In the genomic region with DNA sequence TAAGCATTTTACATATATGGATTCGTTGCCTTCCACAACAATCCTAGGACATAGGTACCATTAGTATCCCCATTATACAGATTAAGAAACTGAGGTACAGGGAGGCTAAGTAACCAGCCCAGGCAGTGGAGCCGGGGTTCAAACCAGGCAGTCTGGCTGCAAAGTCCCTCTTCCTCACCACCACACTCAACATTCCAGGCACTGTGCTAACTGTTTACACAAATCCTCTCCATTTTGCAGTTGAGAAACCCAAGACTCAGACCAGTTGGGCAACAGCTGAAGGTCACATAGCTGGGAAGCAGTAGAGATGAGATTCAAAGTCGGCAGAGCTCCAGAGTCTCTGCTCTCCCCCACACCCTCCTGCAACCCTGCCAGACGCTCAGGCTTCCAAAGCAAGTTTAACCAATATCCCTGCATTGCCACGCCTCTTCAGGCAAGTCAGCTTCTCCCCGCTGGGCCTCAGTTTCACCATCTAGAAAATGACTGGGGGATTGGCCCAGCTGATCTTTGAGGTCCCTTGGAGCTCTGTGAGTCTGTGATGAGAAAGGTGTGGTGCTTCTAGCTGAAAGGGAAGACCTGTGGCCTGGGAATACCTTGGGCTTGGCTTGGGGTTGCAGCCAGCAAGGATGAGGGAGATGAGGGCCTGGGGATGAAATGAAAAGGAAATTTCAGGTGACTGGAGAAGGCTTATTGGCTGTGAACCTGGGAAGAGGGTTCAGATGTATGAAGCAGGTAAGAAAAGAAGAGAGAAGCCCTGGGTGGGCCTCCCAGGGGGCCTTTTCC, we compare ENCODE assay signal across 1 cellular context.
TF ChIP-seq lines count a peak whose summit lies in the region.

No MANE protein-coding gene starts in this region.

TF ChIP-seq in K562, 482 proteins besides CTCF, POLR2A, EP300 and RAD21 (continues in another document):
- TF ChIP-seq FOXK2 (conservative IDR thresholded peaks at IDR 0.05 in 1 of 2, IDR thresholded peaks at IDR 0.05 in 1 of 2; ENCODE audit: low read depth in 2 of 2): no peak
- no peak for TF ChIP-seq MAFF (IDR thresholded peaks at IDR 0.05; ENCODE audit: low read length)
- no peak for TF ChIP-seq ZNF76 (CRISPR knock-in tag; IDR thresholded peaks at IDR 0.05; ENCODE audit: borderline replicate concordance)
- no peak for TF ChIP-seq MAFG (tag; conservative IDR thresholded peaks at IDR 0.05)
- no peak for TF ChIP-seq ZNF717 (CRISPR knock-in tag; IDR thresholded peaks at IDR 0.05)
- TF ChIP-seq HDAC2 (IDR thresholded peaks at IDR 0.05): peak; percentile 62; the same call in 1 of the 2 replicates
- no peak for TF ChIP-seq ZNF57 (CRISPR knock-in tag; IDR thresholded peaks at IDR 0.05)
- TF ChIP-seq BHLHE40 (IDR thresholded peaks at IDR 0.05; ENCODE audit: low read length): no peak
- peak in 1 of 2 experiments; percentile 65; a peak in 2 of 4 replicates for TF ChIP-seq RCOR1 (IDR thresholded peaks at IDR 0.05; ENCODE audit: borderline replicate concordance in 1 of 2, low read depth in 2 of 2, low read length in 2 of 2)
- peak; percentile 67 to 76 for TF ChIP-seq KDM1A (IDR thresholded peaks at IDR 0.05)
- TF ChIP-seq KDM5B (IDR thresholded peaks at IDR 0.05; ENCODE audit: insufficient replicate concordance, low read depth, low read length): no peak
- TF ChIP-seq CHD4 (IDR thresholded peaks at IDR 0.05; ENCODE audit: insufficient read depth, insufficient replicate concordance, low read depth, low read length, poor library complexity, severe bottlenecking): peak; percentile 78
- no peak for TF ChIP-seq SAFB (IDR thresholded peaks at IDR 0.05; ENCODE audit: borderline replicate concordance, low read depth, low read length)
- no peak for TF ChIP-seq ZNF707 (CRISPR knock-in tag; conservative IDR thresholded peaks at IDR 0.05)
- no peak for TF ChIP-seq SMAD2 (IDR thresholded peaks at IDR 0.05; ENCODE audit: low read depth, low read length)
- peak; percentile 65; the same call in 1 of the 2 replicates for TF ChIP-seq SMARCA5 (IDR thresholded peaks at IDR 0.05)
- no peak for TF ChIP-seq PTRF (tag; IDR thresholded peaks at IDR 0.05)
- TF ChIP-seq ZNF551 (CRISPR knock-in tag; IDR thresholded peaks at IDR 0.05): no peak
- TF ChIP-seq MCM7 (IDR thresholded peaks at IDR 0.05): no peak
- no peak for TF ChIP-seq RBM15 (IDR thresholded peaks at IDR 0.05; ENCODE audit: insufficient read depth, low read length)
- TF ChIP-seq EGR1 (conservative IDR thresholded peaks at IDR 0.05): no peak
- TF ChIP-seq RB1 (IDR thresholded peaks at IDR 0.05; ENCODE audit: low read depth): no peak
- TF ChIP-seq TEAD4 (IDR thresholded peaks at IDR 0.05; ENCODE audit: low read length): no peak
- TF ChIP-seq TEAD4 (CRISPR knock-in tag; IDR thresholded peaks at IDR 0.05; ENCODE audit: borderline replicate concordance): no peak
- TF ChIP-seq NCOA2 (IDR thresholded peaks at IDR 0.05; ENCODE audit: partially characterized antibody in 2 of 2): no peak
- no peak for TF ChIP-seq MEIS2 (IDR thresholded peaks at IDR 0.05; ENCODE audit: partially characterized antibody)
- no peak for TF ChIP-seq SAFB2 (IDR thresholded peaks at IDR 0.05; ENCODE audit: borderline replicate concordance, low read depth, low read length, severe bottlenecking)
- TF ChIP-seq, protein P1, sequence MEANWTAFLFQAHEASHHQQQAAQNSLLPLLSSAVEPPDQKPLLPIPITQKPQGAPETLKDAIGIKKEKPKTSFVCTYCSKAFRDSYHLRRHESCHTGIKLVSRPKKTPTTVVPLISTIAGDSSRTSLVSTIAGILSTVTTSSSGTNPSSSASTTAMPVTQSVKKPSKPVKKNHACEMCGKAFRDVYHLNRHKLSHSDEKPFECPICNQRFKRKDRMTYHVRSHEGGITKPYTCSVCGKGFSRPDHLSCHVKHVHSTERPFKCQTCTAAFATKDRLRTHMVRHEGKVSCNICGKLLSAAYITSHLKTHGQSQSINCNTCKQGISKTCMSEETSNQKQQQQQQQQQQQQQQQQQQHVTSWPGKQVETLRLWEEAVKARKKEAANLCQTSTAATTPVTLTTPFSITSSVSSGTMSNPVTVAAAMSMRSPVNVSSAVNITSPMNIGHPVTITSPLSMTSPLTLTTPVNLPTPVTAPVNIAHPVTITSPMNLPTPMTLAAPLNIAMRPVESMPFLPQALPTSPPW (CRISPR knock-in tag; IDR thresholded peaks at IDR 0.05): no peak
- TF ChIP-seq, protein P2, sequence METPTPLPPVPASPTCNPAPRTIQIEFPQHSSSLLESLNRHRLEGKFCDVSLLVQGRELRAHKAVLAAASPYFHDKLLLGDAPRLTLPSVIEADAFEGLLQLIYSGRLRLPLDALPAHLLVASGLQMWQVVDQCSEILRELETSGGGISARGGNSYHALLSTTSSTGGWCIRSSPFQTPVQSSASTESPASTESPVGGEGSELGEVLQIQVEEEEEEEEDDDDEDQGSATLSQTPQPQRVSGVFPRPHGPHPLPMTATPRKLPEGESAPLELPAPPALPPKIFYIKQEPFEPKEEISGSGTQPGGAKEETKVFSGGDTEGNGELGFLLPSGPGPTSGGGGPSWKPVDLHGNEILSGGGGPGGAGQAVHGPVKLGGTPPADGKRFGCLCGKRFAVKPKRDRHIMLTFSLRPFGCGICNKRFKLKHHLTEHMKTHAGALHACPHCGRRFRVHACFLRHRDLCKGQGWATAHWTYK (CRISPR knock-in tag; IDR thresholded peaks at IDR 0.05): no peak
- TF ChIP-seq C11orf30 (IDR thresholded peaks at IDR 0.05; ENCODE audit: low read depth): no peak
- peak; percentile 89 for TF ChIP-seq RBM25 (IDR thresholded peaks at IDR 0.05; ENCODE audit: low read depth, low read length, severe bottlenecking)
- TF ChIP-seq RBM22 (IDR thresholded peaks at IDR 0.05; ENCODE audit: low read depth, low read length, poor library complexity, severe bottlenecking): no peak
- no peak for TF ChIP-seq COPS2 (conservative IDR thresholded peaks at IDR 0.05)
- TF ChIP-seq NR4A1 (CRISPR knock-in tag; IDR thresholded peaks at IDR 0.05): no peak
- no peak for TF ChIP-seq NR4A1 (tag; IDR thresholded peaks at IDR 0.05)
- TF ChIP-seq MGA (IDR thresholded peaks at IDR 0.05): no peak
- no peak for TF ChIP-seq TRIM28 (IDR thresholded peaks at IDR 0.05)
- no peak for TF ChIP-seq RBM14 (IDR thresholded peaks at IDR 0.05; ENCODE audit: borderline replicate concordance, insufficient read depth, low read depth, low read length)
- peak; percentile 93 for TF ChIP-seq BCOR (IDR thresholded peaks at IDR 0.05)
- TF ChIP-seq CEBPB (tag; IDR thresholded peaks at IDR 0.05): peak; percentile 48; the same call in 1 of the 2 replicates
- TF ChIP-seq, protein P3, sequence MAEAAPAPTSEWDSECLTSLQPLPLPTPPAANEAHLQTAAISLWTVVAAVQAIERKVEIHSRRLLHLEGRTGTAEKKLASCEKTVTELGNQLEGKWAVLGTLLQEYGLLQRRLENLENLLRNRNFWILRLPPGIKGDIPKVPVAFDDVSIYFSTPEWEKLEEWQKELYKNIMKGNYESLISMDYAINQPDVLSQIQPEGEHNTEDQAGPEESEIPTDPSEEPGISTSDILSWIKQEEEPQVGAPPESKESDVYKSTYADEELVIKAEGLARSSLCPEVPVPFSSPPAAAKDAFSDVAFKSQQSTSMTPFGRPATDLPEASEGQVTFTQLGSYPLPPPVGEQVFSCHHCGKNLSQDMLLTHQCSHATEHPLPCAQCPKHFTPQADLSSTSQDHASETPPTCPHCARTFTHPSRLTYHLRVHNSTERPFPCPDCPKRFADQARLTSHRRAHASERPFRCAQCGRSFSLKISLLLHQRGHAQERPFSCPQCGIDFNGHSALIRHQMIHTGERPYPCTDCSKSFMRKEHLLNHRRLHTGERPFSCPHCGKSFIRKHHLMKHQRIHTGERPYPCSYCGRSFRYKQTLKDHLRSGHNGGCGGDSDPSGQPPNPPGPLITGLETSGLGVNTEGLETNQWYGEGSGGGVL (CRISPR knock-in tag; IDR thresholded peaks at IDR 0.05): no peak
- TF ChIP-seq ADNP (tag; IDR thresholded peaks at IDR 0.05): peak; percentile 65; the same call in 1 of the 2 replicates
- no peak for TF ChIP-seq GTF2A2 (tag; IDR thresholded peaks at IDR 0.05)
- TF ChIP-seq RFX7 (CRISPR knock-in tag; IDR thresholded peaks at IDR 0.05): no peak
- no peak for TF ChIP-seq CBFA2T3 (IDR thresholded peaks at IDR 0.05)
- no peak for TF ChIP-seq KAT8 (IDR thresholded peaks at IDR 0.05; ENCODE audit: low read depth)
- no peak for TF ChIP-seq NFATC3 (IDR thresholded peaks at IDR 0.05)
- no peak for TF ChIP-seq MEF2D (tag; conservative IDR thresholded peaks at IDR 0.05; ENCODE audit: low read depth)
- TF ChIP-seq, protein P4, sequence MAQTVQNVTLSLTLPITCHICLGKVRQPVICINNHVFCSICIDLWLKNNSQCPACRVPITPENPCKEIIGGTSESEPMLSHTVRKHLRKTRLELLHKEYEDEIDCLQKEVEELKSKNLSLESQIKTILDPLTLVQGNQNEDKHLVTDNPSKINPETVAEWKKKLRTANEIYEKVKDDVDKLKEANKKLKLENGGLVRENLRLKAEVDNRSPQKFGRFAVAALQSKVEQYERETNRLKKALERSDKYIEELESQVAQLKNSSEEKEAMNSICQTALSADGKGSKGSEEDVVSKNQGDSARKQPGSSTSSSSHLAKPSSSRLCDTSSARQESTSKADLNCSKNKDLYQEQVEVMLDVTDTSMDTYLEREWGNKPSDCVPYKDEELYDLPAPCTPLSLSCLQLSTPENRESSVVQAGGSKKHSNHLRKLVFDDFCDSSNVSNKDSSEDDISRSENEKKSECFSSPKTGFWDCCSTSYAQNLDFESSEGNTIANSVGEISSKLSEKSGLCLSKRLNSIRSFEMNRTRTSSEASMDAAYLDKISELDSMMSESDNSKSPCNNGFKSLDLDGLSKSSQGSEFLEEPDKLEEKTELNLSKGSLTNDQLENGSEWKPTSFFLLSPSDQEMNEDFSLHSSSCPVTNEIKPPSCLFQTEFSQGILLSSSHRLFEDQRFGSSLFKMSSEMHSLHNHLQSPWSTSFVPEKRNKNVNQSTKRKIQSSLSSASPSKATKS (CRISPR knock-in tag; IDR thresholded peaks at IDR 0.05): no peak
- TF ChIP-seq HNRNPL (IDR thresholded peaks at IDR 0.05; ENCODE audit: low read depth, low read length): no peak
